Comparison of ENCODE assay signal across 22 cellular contexts in the genomic region with DNA sequence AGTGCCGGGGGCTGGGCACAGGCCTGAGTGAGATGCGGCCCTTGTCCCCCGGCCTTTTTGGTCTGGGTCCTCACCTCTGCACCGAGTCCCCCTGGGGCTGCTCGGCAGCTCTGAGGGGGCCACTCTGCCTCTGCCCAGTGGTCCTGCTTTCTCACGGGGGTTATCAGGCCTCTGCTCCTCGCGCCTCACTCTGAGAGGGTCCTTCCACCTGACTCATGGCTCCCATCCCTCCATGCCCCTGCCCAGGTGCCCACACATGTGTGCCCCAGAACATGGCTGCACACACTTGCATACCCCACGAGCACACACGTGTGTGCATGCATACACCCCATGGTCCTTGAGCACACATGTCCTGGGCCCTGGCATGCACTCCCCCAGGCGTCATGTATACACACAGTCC. TPM values are rescaled to one million over a fixed set of nuclear protein-coding genes. Genes with fewer than 3 reads are reported as not detected.
A peak's percentile ranks its signal among the peaks of the same experiment; 100 is the strongest.
DNase-seq lines count a peak whose midpoint lies in the region; ATAC-seq and TF ChIP-seq lines count a peak whose summit lies in the region.
"Had no signal": no experiment of that assay in that cellular context is flagged by ENCODE, and none has a peak within 500 bp of the region (broad histone marks: within the 10 kb centered on the region; RNA-seq: fewer than 3 reads in every experiment).

No MANE protein-coding gene starts in this region.

- DNase-seq in right cardiac atrium (peak in 2 of 3 donors; percentile 38 to 51), cardiac septum (ENCODE audit: low spot score) (no peak), natural killer cell (no peak), foreskin melanocyte (no peak), NCI-H128 (lab: John Stamatoyannopoulos, UW; ENCODE audit: unreplicated experiment) (no peak)
- DNase-seq: activated naive CD4-positive, alpha-beta T cell treated with Interleukin-2 at 50 U/mL for 16 hours; activated T-cell treated with anti-CD3 and anti-CD28 coated beads, Interleukin-2, amount 50 U/mL, for 72 hours; BE2C; DMS79 treated with DMSO at 0.1 percent for 48 hours; heart right ventricle; NCI-H146; NCI-H2107; NCI-H82; stimulated activated CD4-positive, alpha-beta T cell treated with anti-CD3 and anti-CD28 coated beads, Interleukin-15, amount 100 ng/mL, for 24 hours had no signal

- TF ChIP-seq EP300 in gastroesophageal sphincter (IDR thresholded peaks at IDR 0.05), result no peak

- no peak for TF ChIP-seq POLR2A in gastroesophageal sphincter (IDR thresholded peaks at IDR 0.05)

- peaks cover 92% of the 10 kb centered on the region for H3K4me1 Mint-ChIP-seq in dendritic cell treated with granulocyte-macrophage colony-stimulating factor and Interleukin-4, amounts not matched to agents 40 ng/mL and 50 ng/mL, for 4 days (ENCODE audit: low read depth)
- peaks cover 61 to 77% of the 10 kb centered on the region in 2 donors for H3K4me1 Mint-ChIP-seq in natural killer cell

- 92% methylated on average over 11 of the region's 11 CpGs for WGBS in right cardiac atrium
- WGBS in gastroesophageal sphincter (ENCODE audit: low coverage in 1 of 2), 2 donors, result 40 to 67% methylated on average over 1 to 2 of the region's 11 CpGs

- H3K9me3 Mint-ChIP-seq in dendritic cell treated with granulocyte-macrophage colony-stimulating factor and Interleukin-4, amounts not matched to agents 40 ng/mL and 50 ng/mL, for 4 days, result no peaks in the 10 kb centered on the region
- no peaks in the 10 kb centered on the region for H3K9me3 Mint-ChIP-seq in natural killer cell
- H3K9me3 Mint-ChIP-seq: activated T-cell treated with anti-CD3 and anti-CD28 coated beads, Interleukin-2, amount 50 U/mL, for 72 hours; stimulated activated naive CD8-positive, alpha-beta T cell treated with anti-CD3 and anti-CD28 coated beads, Interleukin-15, Interleukin-2, amounts not matched to agents 100 ng/mL and 50 ng/mL, for 24 hours had no signal

- TF ChIP-seq CTCF in natural killer cell (IDR thresholded peaks at IDR 0.05) (no peak), gastroesophageal sphincter (IDR thresholded peaks at IDR 0.05) (no peak)

- H3K4me1 ChIP-seq in right cardiac atrium (ENCODE audit: control insufficient read depth, insufficient read depth, low read length) (peaks cover 10% of the 10 kb centered on the region), gastroesophageal sphincter (peaks cover 0 to 42% (median 3%) of the 10 kb centered on the region in 3 donors)

- H3K9me3 ChIP-seq in right cardiac atrium (ENCODE audit: control insufficient read depth, low read length), result no peaks in the 10 kb centered on the region
- no peaks in the 10 kb centered on the region for H3K9me3 ChIP-seq in gastroesophageal sphincter
- H3K9me3 ChIP-seq: A549, BE2C, heart right ventricle, thoracic aorta had no signal

- no peaks in the 10 kb centered on the region for H3K27me3 ChIP-seq in right cardiac atrium (ENCODE audit: control insufficient read depth, insufficient read depth)
- H3K27me3 ChIP-seq in gastroesophageal sphincter, result no peaks in the 10 kb centered on the region
- H3K27me3 ChIP-seq: BE2C, heart right ventricle had no signal

- ATAC-seq in right cardiac atrium, result no peak
- ATAC-seq in natural killer cell, result no peak
- no peak for ATAC-seq in gastroesophageal sphincter
- no peak for ATAC-seq in GM21528 (IDR thresholded peaks at IDR 0.05; ENCODE audit: low FRiP score, unreplicated experiment)

- peaks cover 61% of the 10 kb centered on the region for H3K36me3 Mint-ChIP-seq in dendritic cell treated with granulocyte-macrophage colony-stimulating factor and Interleukin-4, amounts not matched to agents 40 ng/mL and 50 ng/mL, for 4 days (ENCODE audit: low read depth)
- H3K36me3 Mint-ChIP-seq in natural killer cell, result no peaks in the 10 kb centered on the region

- intact Hi-C loops in right cardiac atrium (cut with DNase I) (no loop called here), cardiac septum (cut with DNase I) (no loop called here), natural killer cell (cut with micrococcal nuclease) (no loop called here)
- intact Hi-C loops in dendritic cell treated with granulocyte-macrophage colony-stimulating factor and Interleukin-4, amounts not matched to agents 40 ng/mL and 50 ng/mL, for 4 days (cut with micrococcal nuclease), result no loop called here

- no peak overlapping the region for H3K4me3 Mint-ChIP-seq in dendritic cell treated with granulocyte-macrophage colony-stimulating factor and Interleukin-4, amounts not matched to agents 40 ng/mL and 50 ng/mL, for 4 days
- peak overlapping the region; percentile 67 for H3K4me3 Mint-ChIP-seq in natural killer cell
- H3K4me3 Mint-ChIP-seq: stimulated activated naive CD8-positive, alpha-beta T cell treated with anti-CD3 and anti-CD28 coated beads, Interleukin-15, Interleukin-2, amounts not matched to agents 100 ng/mL and 50 ng/mL, for 24 hours had no signal

- H3K27ac Mint-ChIP-seq in dendritic cell treated with granulocyte-macrophage colony-stimulating factor and Interleukin-4, amounts not matched to agents 40 ng/mL and 50 ng/mL, for 4 days, result peak overlapping the region; percentile 59
- H3K27ac Mint-ChIP-seq in natural killer cell, result peak overlapping the region in 1 of 2 donors; percentile 54
- H3K27ac Mint-ChIP-seq: activated T-cell treated with anti-CD3 and anti-CD28 coated beads, Interleukin-2, amount 50 U/mL, for 72 hours; progenitor cell of endocrine pancreas had no signal

- H3K4me3 ChIP-seq in right cardiac atrium (ENCODE audit: low read length), result no peak overlapping the region
- no peak overlapping the region for H3K4me3 ChIP-seq in gastroesophageal sphincter
- H3K4me3 ChIP-seq: A549, heart right ventricle, SK-N-MC, thoracic aorta had no signal

- H3K36me3 ChIP-seq in gastroesophageal sphincter, result no peaks in the 10 kb centered on the region
- H3K36me3 ChIP-seq: BE2C, heart right ventricle, thoracic aorta had no signal

- no peak overlapping the region for H3K27ac ChIP-seq in right cardiac atrium (ENCODE audit: low read length)
- no peak overlapping the region for H3K27ac ChIP-seq in gastroesophageal sphincter
- H3K27ac ChIP-seq: SK-N-MC, thoracic aorta had no signal

- H3K27me3 Mint-ChIP-seq in dendritic cell treated with granulocyte-macrophage colony-stimulating factor and Interleukin-4, amounts not matched to agents 40 ng/mL and 50 ng/mL, for 4 days, result no peaks in the 10 kb centered on the region
- no peaks in the 10 kb centered on the region for H3K27me3 Mint-ChIP-seq in natural killer cell (ENCODE audit: low read depth in 2 of 2)
- H3K27me3 Mint-ChIP-seq: progenitor cell of endocrine pancreas; stimulated activated naive CD8-positive, alpha-beta T cell treated with anti-CD3 and anti-CD28 coated beads, Interleukin-15, Interleukin-2, amounts not matched to agents 100 ng/mL and 50 ng/mL, for 24 hours had no signal

RNA-seq across cellular contexts. Expression of a gene that starts 53.7 kb away (rescaled TPM):
- total RNA-seq in right cardiac atrium (10 to 100 TPM; 15.8 to 29.0 (median 21.3) TPM), cardiac septum (19.8 TPM), natural killer cell (100 to 1,000 TPM in 1 of 3 donors, 10 to 100 TPM in 2; 88.2 to 115 (median 91.5) TPM), gastroesophageal sphincter (10 to 100 TPM; 13.4 to 24.0 (median 19.2) TPM)
- polyA plus RNA-seq in right cardiac atrium, result 9.0 TPM

Comparison
In these comparisons a context has a peak if more than half of its experiments do, and no peak if none do; other contexts are left out.
1. DNase-seq: peak in right cardiac atrium (2 of 3); none in cardiac septum (single experiment), natural killer cell (single experiment), foreskin melanocyte (single experiment) and NCI-H128 (single experiment).